15 cellular contexts compared by ENCODE assay signal in genomic region chr3:84444726-84445521, GRCh38.
A peak's percentile ranks its signal among the peaks of the same experiment; 100 is the strongest.
DNase-seq lines count a peak whose midpoint lies in the region; ATAC-seq, FAIRE-seq and TF ChIP-seq lines count a peak whose summit lies in the region.
"Had no signal": no experiment of that assay in that cellular context is flagged by ENCODE, and none has a peak within 500 bp of the region (broad histone marks: within the 10 kb centered on the region; RNA-seq: fewer than 3 reads in every experiment).

No MANE protein-coding gene starts in this region.

- TF ChIP-seq EP300 in HepG2 (IDR thresholded peaks at IDR 0.05; ENCODE audit: low read depth in 2 of 2, low read length in 2 of 2) (no peak), HepG2 (CRISPR knock-in tag; IDR thresholded peaks at IDR 0.05; ENCODE audit: borderline replicate concordance) (no peak)

- no peak overlapping the region for H3K4me3 ChIP-seq in HepG2 (replicated peaks in 1 of 3; ENCODE audit: insufficient read depth in 1 of 3, low read depth in 2 of 3, low read length in 3 of 3)
- H3K4me3 ChIP-seq in right lobe of liver = no peak overlapping the region
- no peak overlapping the region for H3K4me3 ChIP-seq in SU-DHL-6 (ENCODE audit: insufficient read depth, low read length, poor library complexity, severe bottlenecking)
- H3K4me3 ChIP-seq in right cardiac atrium (ENCODE audit: low read length) = no peak overlapping the region

- BruUV-seq in HepG2 (replicated peaks; lab: Mats Ljungman, UMichigan) = no TSS peak

- H3F3A ChIP-seq in SU-DHL-6 (ENCODE audit: insufficient read depth) = no peaks in the 10 kb centered on the region

- WGBS in HepG2 (ENCODE audit: low lambda C conversion rate) = 4% methylated on average over 6 of the region's 6 CpGs
- 46% methylated on average over 6 of the region's 6 CpGs for WGBS in right lobe of liver (ENCODE audit: insufficient coverage, low coverage, low lambda C conversion rate, missing lambda C conversion rate)
- 62% methylated on average over 6 of the region's 6 CpGs for WGBS in right cardiac atrium

- TF ChIP-seq POLR2A in HepG2 (IDR thresholded peaks at IDR 0.05; ENCODE audit: insufficient read depth in 1 of 2, low read depth in 2 of 2, low read length in 2 of 2) = no peak
- no peak for TF ChIP-seq POLR2A in right lobe of liver (IDR thresholded peaks at IDR 0.05)

- H3K27me3 ChIP-seq in HepG2 (ENCODE audit: control insufficient read depth in 1 of 2, insufficient read depth in 2 of 2, low read length in 2 of 2) = no peaks in the 10 kb centered on the region
- H3K27me3 ChIP-seq in right lobe of liver = no peaks in the 10 kb centered on the region
- no peaks in the 10 kb centered on the region for H3K27me3 ChIP-seq in SU-DHL-6 (ENCODE audit: low read length)
- H3K27me3 ChIP-seq in right cardiac atrium (ENCODE audit: control insufficient read depth, insufficient read depth) = no peaks in the 10 kb centered on the region

- H3K9ac ChIP-seq in HepG2 (ENCODE audit: insufficient read depth, low read depth, low read length) (no peak overlapping the region), SU-DHL-6 (ENCODE audit: low read length) (no peak overlapping the region)

- H4K20me1 ChIP-seq in HepG2 (ENCODE audit: insufficient read depth, low read length) (no peaks in the 10 kb centered on the region), SU-DHL-6 (ENCODE audit: low read depth, low read length) (no peaks in the 10 kb centered on the region)

- DNase-seq in HepG2 (ENCODE audit: low spot score) = no peak
- DNase-seq in right lobe of liver = no peak
- peak; percentile 69 for DNase-seq in foreskin melanocyte
- DNase-seq in dedifferentiated amniotic fluid mesenchymal stem cell (ENCODE audit: extremely low spot score) = no peak
- DNase-seq in dermis blood vessel endothelial cell = no peak
- no peak for DNase-seq in right cardiac atrium
- no peak for DNase-seq in NCI-H69 (lab: John Stamatoyannopoulos, UW)
- DNase-seq: 8988T; C1 segment of cervical spinal cord; Calu3; CD4-positive, alpha-beta T cell; DMS 273 treated with DMSO at 0.1 percent for 48 hours; H7 had no signal

- H3K9me2 ChIP-seq in SU-DHL-6 (replicated peaks; ENCODE audit: insufficient read depth, low read length) = no peaks in the 10 kb centered on the region

- H3K27ac ChIP-seq in HepG2 (ENCODE audit: extremely low read length, insufficient read depth, low read length) = no peak overlapping the region
- H3K27ac ChIP-seq in right lobe of liver = no peak overlapping the region
- H3K27ac ChIP-seq in SU-DHL-6 (ENCODE audit: low read depth, low read length) = no peak overlapping the region
- no peak overlapping the region for H3K27ac ChIP-seq in right cardiac atrium (ENCODE audit: low read length)

- no peaks in the 10 kb centered on the region for H3K4me1 ChIP-seq in HepG2 (ENCODE audit: insufficient read depth, low read length)
- H3K4me1 ChIP-seq in right lobe of liver = no peaks in the 10 kb centered on the region
- no peaks in the 10 kb centered on the region for H3K4me1 ChIP-seq in right cardiac atrium (ENCODE audit: control insufficient read depth, insufficient read depth, low read length)

- no peak overlapping the region for H3K4me2 ChIP-seq in HepG2 (ENCODE audit: low read depth, low read length)
- H3K4me2 ChIP-seq in SU-DHL-6 (ENCODE audit: low read depth, low read length, poor library complexity, severe bottlenecking) = no peak overlapping the region

- intact Hi-C loops in HepG2 (cut with micrococcal nuclease; ENCODE audit: unreplicated experiment) = no loop called here
- intact Hi-C loops in right lobe of liver (cut with DNase I) = no loop called here
- intact Hi-C loops in right cardiac atrium (cut with DNase I) = no loop called here

- H3K79me2 ChIP-seq in HepG2 (ENCODE audit: insufficient read depth, low read length) (no peaks in the 10 kb centered on the region), SU-DHL-6 (ENCODE audit: insufficient read depth, low read length) (no peaks in the 10 kb centered on the region)

- CTCF ChIA-PET in HepG2 (lab: Yijun Ruan, JAX; ENCODE audit: low intra/inter-chr PET ratio, low total read pairs) = no interaction called here

- H2AFZ ChIP-seq in HepG2 (ENCODE audit: low read length) (no peak overlapping the region), SU-DHL-6 (ENCODE audit: low read depth, low read length, severe bottlenecking) (peak overlapping the region; percentile 36)

- H3K9me3 ChIP-seq in HepG2 (ENCODE audit: low read length) = no peaks in the 10 kb centered on the region
- H3K9me3 ChIP-seq in right lobe of liver = no peaks in the 10 kb centered on the region
- H3K9me3 ChIP-seq in SU-DHL-6 (ENCODE audit: insufficient read depth, low read length) = no peaks in the 10 kb centered on the region
- H3K9me3 ChIP-seq in right cardiac atrium (ENCODE audit: control insufficient read depth, low read length) = no peaks in the 10 kb centered on the region

- in situ Hi-C loops in HepG2 (cut with HindIII; ENCODE audit: extremely low pct_ligation_motif_present, low pct_unique_long_range_greater_than_20kb) = no loop called here

- POLR2A ChIA-PET in HepG2 (lab: Yijun Ruan, JAX) = no interaction called here

- TF ChIP-seq CTCF in HepG2 (CRISPR knock-in tag; IDR thresholded peaks at IDR 0.05) (no peak), right lobe of liver (IDR thresholded peaks at IDR 0.05) (no peak), SU-DHL-6 (IDR thresholded peaks at IDR 0.05; ENCODE audit: insufficient read depth, low read length, poor library complexity, severe bottlenecking) (no peak)

- ATAC-seq in HepG2 (no peak), right lobe of liver (no peak), right cardiac atrium (no peak)

- no peak for TF ChIP-seq RAD21 in HepG2 (CRISPR knock-in tag; IDR thresholded peaks at IDR 0.05)

- FAIRE-seq in HepG2 (lab: Jason Lieb, UNC) = no peak
- FAIRE-seq: HTR-8/SVneo had no signal

- H3K36me3 ChIP-seq in HepG2 (replicated peaks in 1 of 2; ENCODE audit: control insufficient read depth in 1 of 2, insufficient read depth in 2 of 2, low read length in 2 of 2) (no peaks in the 10 kb centered on the region), right lobe of liver (no peaks in the 10 kb centered on the region), SU-DHL-6 (ENCODE audit: low read length) (no peaks in the 10 kb centered on the region)

TF ChIP-seq in HepG2, 621 proteins besides CTCF, POLR2A, EP300 and RAD21:
- TF ChIP-seq NFIB (CRISPR knock-in tag; IDR thresholded peaks at IDR 0.05; ENCODE audit: borderline replicate concordance) (no peak), MAFK (conservative IDR thresholded peaks at IDR 0.05 in 1 of 2, IDR thresholded peaks at IDR 0.05 in 1 of 2; ENCODE audit: low read length in 2 of 2) (peak; percentile 93 to 99), MAFF (IDR thresholded peaks at IDR 0.05; ENCODE audit: low read depth, low read length) (peak; percentile 94)
